22 cellular contexts compared by ENCODE assay signal in the genomic region with DNA sequence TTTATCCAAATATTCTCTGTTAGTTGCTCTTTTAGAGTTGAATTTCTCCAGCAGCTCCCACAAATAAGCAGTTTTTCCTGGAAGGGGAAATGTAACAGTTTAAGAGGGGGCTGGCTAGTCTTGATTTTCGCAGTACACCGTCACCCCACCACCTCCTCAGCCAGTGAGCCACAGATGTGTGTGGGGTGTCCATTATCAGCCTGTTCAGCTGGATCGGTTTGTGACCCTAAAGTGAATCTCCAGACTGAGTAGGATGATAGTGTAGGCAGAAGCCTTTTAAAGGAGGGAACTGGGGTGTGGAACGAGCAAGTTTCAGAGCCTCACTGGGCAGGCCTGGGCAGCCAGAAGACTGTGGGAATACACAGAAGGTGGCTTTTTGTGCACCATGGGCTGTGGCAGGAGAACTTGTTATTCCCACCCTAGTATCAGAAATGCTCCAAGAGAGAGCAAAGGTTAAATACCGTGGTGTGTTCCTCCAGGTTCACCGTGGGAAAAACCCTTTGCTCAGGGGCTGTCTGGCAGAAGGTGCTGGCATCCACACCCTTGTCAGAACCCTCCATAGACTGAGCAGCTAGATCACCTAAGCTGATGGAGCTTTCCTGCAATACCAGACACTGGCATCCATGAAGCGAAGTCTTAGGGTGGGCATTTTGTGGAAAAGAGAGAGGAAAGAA.
"Had no signal": no experiment of that assay in that cellular context is flagged by ENCODE, and none has a peak within 500 bp of the region (broad histone marks: within the 10 kb centered on the region; RNA-seq: fewer than 3 reads in every experiment).

No MANE protein-coding gene starts in this region.

- H3K27me3 ChIP-seq: brain microvascular endothelial cell, MG63 had no signal

- DNase-seq: activated CD4-positive, alpha-beta T cell treated with anti-CD3 and anti-CD28 coated beads, Interleukin-2, amount 10 ng/mL, durations not matched to agents 24 days and 14 days; activated CD4-positive, alpha-beta T cell treated with anti-CD3 and anti-CD28 coated beads, Interleukin-2, amount 50 U/mL, for 4 hours; activated CD8-positive, alpha-beta T cell treated with anti-CD3 and anti-CD28 coated beads for 36 hours; activated gamma-delta T cell treated with Interleukin-2 at 50 U/mL for 16 hours; activated naive CD4-positive, alpha-beta T cell treated with anti-CD3 and anti-CD28 coated beads for 36 hours; activated naive CD8-positive, alpha-beta T cell treated with anti-CD3 and anti-CD28 coated beads, Interleukin-2, amount 50 U/mL, for 24 hours; activated T-cell treated with anti-CD3 and anti-CD28 coated beads for 4 hours; activated T-cell treated with anti-CD3 and anti-CD28 coated beads, Interleukin-2, amount 50 U/mL, for 4 hours; brain microvascular endothelial cell; KBM-7; MV-4-11; NCI-H1092; NCI-H1436 treated with DMSO at 0.1 percent for 48 hours; NCI-H1694 treated with DMSO at 0.1 percent for 48 hours; NCI-H2029; NCI-H2171; NCI-H510A; NCI-H526; NCI-H748 treated with DMSO at 0.1 percent for 48 hours; Right ventricle myocardium superior had no signal

- H3K4me3 ChIP-seq: MG63, SK-N-MC had no signal

- H3K9me3 ChIP-seq: MG63 had no signal

- ATAC-seq: activated CD8-positive, alpha-beta T cell treated with anti-CD3 and anti-CD28 coated beads for 36 hours; activated naive CD8-positive, alpha-beta T cell treated with anti-CD3 and anti-CD28 coated beads, Interleukin-2, amount 50 U/mL, for 24 hours; activated T-cell treated with anti-CD3 and anti-CD28 coated beads, Interleukin-2, amount 50 U/mL, for 4 hours had no signal

- H3K36me3 ChIP-seq: brain microvascular endothelial cell, MG63 had no signal

- H3K27ac ChIP-seq: brain microvascular endothelial cell, SK-N-MC had no signal
